In genomic region chr2:1887106-1887505, GRCh38 we compare ENCODE assay signal across 3 cellular contexts.
"Had no signal": no experiment of that assay in that cellular context is flagged by ENCODE, and none has a peak within 500 bp of the region (broad histone marks: within the 10 kb centered on the region; RNA-seq: fewer than 3 reads in every experiment).

No MANE protein-coding gene starts in this region.

- DNase-seq: GDM1, GF-D8 had no signal

- H3K4me3 ChIP-seq: GM12878 had no signal
